In genomic region chr1:110617589-110617988, GRCh38 we compare ENCODE assay signal across 19 cellular contexts. TPM values are rescaled to one million over a fixed set of nuclear protein-coding genes. Genes with fewer than 3 reads are reported as not detected.
DNase-seq lines count a peak whose midpoint lies in the region; ATAC-seq and TF ChIP-seq lines count a peak whose summit lies in the region.
"Had no signal": no experiment of that assay in that cellular context is flagged by ENCODE, and none has a peak within 500 bp of the region (broad histone marks: within the 10 kb centered on the region; RNA-seq: fewer than 3 reads in every experiment).

No MANE protein-coding gene starts in this region.

- ATAC-seq in activated naive CD8-positive, alpha-beta T cell treated with anti-CD3 and anti-CD28 coated beads, Interleukin-2, amount 50 U/mL, for 24 hours = no peak
- no peak for ATAC-seq in T-cell (replicated peaks in 1 of 4)
- no peak for ATAC-seq in esophagus mucosa

- no peaks in the 10 kb centered on the region for H3K36me3 ChIP-seq in sigmoid colon

- no peak for DNase-seq in activated naive CD8-positive, alpha-beta T cell treated with anti-CD3 and anti-CD28 coated beads, Interleukin-2, amount 50 U/mL, for 24 hours
- DNase-seq in T-cell = no peak
- DNase-seq in glutamatergic neuron = no peak
- peak; percentile 50 for DNase-seq in sigmoid colon
- no peak for DNase-seq in activated T-cell treated with anti-CD3 and anti-CD28 coated beads, Interleukin-2, amount 50 U/mL, for 1 hour
- DNase-seq: DMS153, GDM1, NCI-H1417, NCI-H187, NCI-H2227 treated with DMSO at 0.1 percent for 48 hours, NCI-H510A treated with DMSO at 0.1 percent for 48 hours, NCI-H774, SIG-M5 had no signal

- POLR2A ChIA-PET in T-cell (lab: Charles Lee) = no interaction called here

- H3K4me1 Mint-ChIP-seq in activated naive CD8-positive, alpha-beta T cell (ENCODE audit: low read depth) = peaks cover 36% of the 10 kb centered on the region
- peaks cover 22% of the 10 kb centered on the region for H3K4me1 Mint-ChIP-seq in activated naive CD8-positive, alpha-beta T cell treated with anti-CD3 and anti-CD28 coated beads, Interleukin-2, amount 50 U/mL, for 24 hours
- peaks cover 31 to 52% (median 41%) of the 10 kb centered on the region in 3 donors for H3K4me1 Mint-ChIP-seq in T-cell
- peaks cover 7% of the 10 kb centered on the region for H3K4me1 Mint-ChIP-seq in glutamatergic neuron (ENCODE audit: low read depth, unreplicated experiment)

- peaks cover 0 to 10% (median 4%) of the 10 kb centered on the region in 4 donors for H3K4me1 ChIP-seq in sigmoid colon

- no peaks in the 10 kb centered on the region for H3K36me3 Mint-ChIP-seq in activated naive CD8-positive, alpha-beta T cell
- H3K36me3 Mint-ChIP-seq in activated naive CD8-positive, alpha-beta T cell treated with anti-CD3 and anti-CD28 coated beads, Interleukin-2, amount 50 U/mL, for 24 hours (ENCODE audit: low read depth) = no peaks in the 10 kb centered on the region
- H3K36me3 Mint-ChIP-seq in T-cell (peaks cover 7% of the 10 kb centered on the region), glutamatergic neuron (ENCODE audit: unreplicated experiment) (no peaks in the 10 kb centered on the region)

- no peak overlapping the region for H3K27ac ChIP-seq in sigmoid colon
- H3K27ac ChIP-seq: C4-2B, RWPE1 had no signal

- H3K9me3 Mint-ChIP-seq in activated naive CD8-positive, alpha-beta T cell (ENCODE audit: low read depth) = no peaks in the 10 kb centered on the region
- H3K9me3 Mint-ChIP-seq in activated naive CD8-positive, alpha-beta T cell treated with anti-CD3 and anti-CD28 coated beads, Interleukin-2, amount 50 U/mL, for 24 hours = peaks cover 5% of the 10 kb centered on the region
- H3K9me3 Mint-ChIP-seq in T-cell (no peaks in the 10 kb centered on the region), glutamatergic neuron (ENCODE audit: unreplicated experiment) (peaks cover 5% of the 10 kb centered on the region)

- no peak overlapping the region for H3K4me3 ChIP-seq in sigmoid colon

- WGBS in sigmoid colon, 2 donors = 90% methylated on average over 5 of the region's 5 CpGs

- no peaks in the 10 kb centered on the region for H3K9me3 ChIP-seq in sigmoid colon

- no peak for TF ChIP-seq POLR2A in sigmoid colon (IDR thresholded peaks at IDR 0.05)

- no peaks in the 10 kb centered on the region for H3K27me3 Mint-ChIP-seq in activated naive CD8-positive, alpha-beta T cell
- no peaks in the 10 kb centered on the region for H3K27me3 Mint-ChIP-seq in activated naive CD8-positive, alpha-beta T cell treated with anti-CD3 and anti-CD28 coated beads, Interleukin-2, amount 50 U/mL, for 24 hours
- H3K27me3 Mint-ChIP-seq in T-cell (no peaks in the 10 kb centered on the region), glutamatergic neuron (ENCODE audit: unreplicated experiment) (peaks cover 5% of the 10 kb centered on the region)

- H3K27ac Mint-ChIP-seq in activated naive CD8-positive, alpha-beta T cell = peak overlapping the region; percentile 71
- no peak overlapping the region for H3K27ac Mint-ChIP-seq in activated naive CD8-positive, alpha-beta T cell treated with anti-CD3 and anti-CD28 coated beads, Interleukin-2, amount 50 U/mL, for 24 hours
- peak overlapping the region; percentile 44 to 86 for H3K27ac Mint-ChIP-seq in T-cell
- H3K27ac Mint-ChIP-seq in glutamatergic neuron (ENCODE audit: unreplicated experiment) = peak overlapping the region; percentile 0

- CTCF ChIA-PET in T-cell (lab: Charles Lee) = interaction anchor here (0.7 to 4.3 kb wide), 4 partner anchors 20 to 165 kb away, joined by 3 to 122 read pairs (median 3); no protein-coding TSS in a partner anchor

- intact Hi-C loops in sigmoid colon (cut with DNase I) = loop anchor here (5.0 kb wide), 1 partner anchor 165 kb away; no protein-coding TSS in a partner anchor

- peak overlapping the region; percentile 36 for H3K4me3 Mint-ChIP-seq in activated naive CD8-positive, alpha-beta T cell
- H3K4me3 Mint-ChIP-seq in activated naive CD8-positive, alpha-beta T cell treated with anti-CD3 and anti-CD28 coated beads, Interleukin-2, amount 50 U/mL, for 24 hours = no peak overlapping the region
- H3K4me3 Mint-ChIP-seq in T-cell (peak overlapping the region in 1 of 3 donors; percentile 53), glutamatergic neuron (ENCODE audit: unreplicated experiment) (no peak overlapping the region)

- no peak for TF ChIP-seq EP300 in sigmoid colon (IDR thresholded peaks at IDR 0.05)

- H3K27me3 ChIP-seq in sigmoid colon = peaks cover 3 to 70% (median 37%) of the 10 kb centered on the region in 3 donors

- TF ChIP-seq CTCF in glutamatergic neuron (IDR thresholded peaks at IDR 0.05; ENCODE audit: partially characterized antibody, unreplicated experiment) (no peak), sigmoid colon (IDR thresholded peaks at IDR 0.05) (no peak)

RNA-seq across cellular contexts. Expression of gene KCNA2, which starts 11.4 kb away (rescaled TPM):
- total RNA-seq in T-cell (1 to 10 TPM in 2 of 5 donors, under 1 TPM in 3; 0.46 to 2.7 (median 0.93) TPM), glutamatergic neuron (ENCODE audit: unreplicated experiment) (19.7 TPM), sigmoid colon (1 to 10 TPM in 3 of 4 donors, under 1 TPM in 1; 0.82 to 5.8 (median 2.2) TPM), esophagus mucosa (1.2 TPM)
- under 1 TPM in 2 of 3 donors, not detected in 1; under 0.01 to 0.69 TPM for polyA plus RNA-seq in sigmoid colon
- total RNA-seq: M059J had no signal

RNA-seq across cellular contexts. Expression of gene KCNA3, which starts 57.2 kb away (rescaled TPM):
- total RNA-seq in T-cell (100 to 1,000 TPM; 101 to 125 (median 110) TPM), glutamatergic neuron (ENCODE audit: unreplicated experiment) (2.7 TPM), sigmoid colon (1 to 10 TPM in 1 of 4 donors, under 1 TPM in 2, not detected in 1; 0.71 to 1.8 (median 0.82) TPM), esophagus mucosa (0.28 TPM)
- polyA plus RNA-seq in sigmoid colon = 1 to 10 TPM in 1 of 3 donors, not detected in 2; 4.3 TPM
- total RNA-seq: H4, M059J had no signal

Comparison
In these comparisons a context has a peak if more than half of its experiments do, and no peak if none do; other contexts are left out.
1. RNA of gene KCNA3, which starts 57.2 kb away (total RNA-seq): 101 to 125 TPM in T-cell; 2.7 TPM in glutamatergic neuron (single experiment), 0.71 to 1.8 TPM in sigmoid colon and 0.28 TPM in esophagus mucosa (single experiment); every median in the first group is over 10 times any median in the second.